ENCODE assay signal across 1 cellular context in genomic region chr1:109241841-109242301, GRCh38.
TF ChIP-seq lines count a peak whose summit lies in the region.

No MANE protein-coding gene starts in this region.

TF ChIP-seq in K562, 482 proteins besides CTCF, POLR2A, EP300 and RAD21 (continued from another document):
- TF ChIP-seq ARID4B (CRISPR knock-in tag; IDR thresholded peaks at IDR 0.05) (peak; percentile 29; the same call in 1 of the 2 replicates), SPI1 (IDR thresholded peaks at IDR 0.05; ENCODE audit: borderline replicate concordance, low read depth, low read length) (peak; percentile 63; the same call in 1 of the 2 replicates), ZKSCAN3 (CRISPR knock-in tag; IDR thresholded peaks at IDR 0.05) (no peak), TFAP4 (CRISPR knock-in tag; IDR thresholded peaks at IDR 0.05; ENCODE audit: borderline replicate concordance) (peak; percentile 19; the same call in 1 of the 2 replicates), CBX8 (IDR thresholded peaks at IDR 0.05; ENCODE audit: borderline replicate concordance, extremely low read depth, low read depth, low read length, poor library complexity, severe bottlenecking) (no peak), PPARD (CRISPR knock-in tag; IDR thresholded peaks at IDR 0.05) (no peak), DACH1 (IDR thresholded peaks at IDR 0.05; ENCODE audit: partially characterized antibody) (no peak), ZBTB33 (CRISPR knock-in tag; IDR thresholded peaks at IDR 0.05) (0 out of 2 replicates have a peak, but pooled peaks have one; percentile 7), KLF13 (tag; IDR thresholded peaks at IDR 0.05; ENCODE audit: borderline replicate concordance, low read depth) (no peak), ADNP (tag; IDR thresholded peaks at IDR 0.05) (no peak), SP1 (CRISPR knock-in tag; IDR thresholded peaks at IDR 0.05) (0 out of 2 replicates have a peak, but pooled peaks have one; percentile 34), FUS (optimal IDR thresholded peaks at IDR 0.05; ENCODE audit: low read depth, low read length) (no peak), DIDO1 (tag; IDR thresholded peaks at IDR 0.05; ENCODE audit: low read depth) (no peak), HSF4 (CRISPR knock-in tag; IDR thresholded peaks at IDR 0.05; ENCODE audit: borderline replicate concordance) (no peak), ZNF311 (CRISPR knock-in tag; IDR thresholded peaks at IDR 0.05) (no peak), TEAD1 (CRISPR knock-in tag; IDR thresholded peaks at IDR 0.05) (peak in 1 of 2 experiments; percentile 30; a peak in 1 of 4 replicates)
